25 cellular contexts compared by ENCODE assay signal in genomic region chr4:186958951-186959350, GRCh38.
"Had no signal": no experiment of that assay in that cellular context is flagged by ENCODE, and none has a peak within 500 bp of the region (broad histone marks: within the 10 kb centered on the region; RNA-seq: fewer than 3 reads in every experiment).

No MANE protein-coding gene starts in this region.

- H3K4me3 ChIP-seq: ascending aorta, colonic mucosa, gastroesophageal sphincter, heart right ventricle had no signal

- DNase-seq: activated CD4-positive, alpha-beta memory T cell treated with anti-CD3 and anti-CD28 coated beads, Interleukin-2, amount 10 ng/mL, durations not matched to agents 7 days and 5 days; activated CD4-positive, alpha-beta T cell treated with anti-CD3 and anti-CD28 coated beads for 36 hours; activated CD4-positive, alpha-beta T cell treated with anti-CD3 and anti-CD28 coated beads, Interleukin-2, amount 10 ng/mL, durations not matched to agents 24 days and 14 days; activated CD4-positive, alpha-beta T cell treated with anti-CD3 and anti-CD28 coated beads, Interleukin-2, amount 50 U/mL, for 4 hours; activated CD4-positive, CD25-positive, alpha-beta regulatory T cell; activated CD4-positive, CD25-positive, alpha-beta regulatory T cell treated with anti-CD3 and anti-CD28 coated beads, Interleukin-2, amount 50 U/mL, for 72 hours; activated CD8-positive, alpha-beta memory T cell treated with anti-CD3 and anti-CD28 coated beads, Interleukin-2, amount 50 U/mL, for 48 hours; activated gamma-delta T cell; activated naive CD4-positive, alpha-beta T cell; activated naive CD4-positive, alpha-beta T cell treated with anti-CD3 and anti-CD28 coated beads, Interleukin-2, amount 10 ng/mL, durations not matched to agents 7 days and 5 days; activated naive CD8-positive, alpha-beta T cell treated with anti-CD3 and anti-CD28 coated beads, Interleukin-2, amount 10 ng/mL, durations not matched to agents 7 days and 5 days; activated T-cell treated with anti-CD3 and anti-CD28 coated beads for 4 hours; activated T-cell treated with anti-CD3 and anti-CD28 coated beads, Interleukin-2, amount 50 U/mL, for 24 hours; activated T-cell treated with anti-CD3 and anti-CD28 coated beads, Interleukin-2, amount 50 U/mL, for 72 hours; caudate nucleus; cerebellar nuclear complex; colonic mucosa; effector CD8-positive, alpha-beta T cell; foreskin fibroblast; heart right ventricle; T-helper 2 cell had no signal

- ATAC-seq: activated CD4-positive, alpha-beta T cell treated with anti-CD3 and anti-CD28 coated beads for 36 hours; activated naive CD4-positive, alpha-beta T cell treated with anti-CD3 and anti-CD28 coated beads, Interleukin-2, amount 50 U/mL, for 72 hours; activated T-cell treated with anti-CD3 and anti-CD28 coated beads, Interleukin-2, amount 50 U/mL, for 72 hours; esophagus mucosa; gastroesophageal sphincter; heart right ventricle had no signal

- H3K36me3 ChIP-seq: ascending aorta, colonic mucosa, gastroesophageal sphincter, heart right ventricle had no signal

- H3K27ac ChIP-seq: ascending aorta, colonic mucosa, gastroesophageal sphincter, heart right ventricle had no signal

- H3K27me3 ChIP-seq: ascending aorta, colonic mucosa, gastroesophageal sphincter, heart right ventricle had no signal

- H3K9me3 ChIP-seq: ascending aorta, colonic mucosa, gastroesophageal sphincter had no signal

- H3K4me1 ChIP-seq: ascending aorta, colonic mucosa, gastroesophageal sphincter had no signal
